8 cellular contexts compared by ENCODE assay signal in the genomic region with DNA sequence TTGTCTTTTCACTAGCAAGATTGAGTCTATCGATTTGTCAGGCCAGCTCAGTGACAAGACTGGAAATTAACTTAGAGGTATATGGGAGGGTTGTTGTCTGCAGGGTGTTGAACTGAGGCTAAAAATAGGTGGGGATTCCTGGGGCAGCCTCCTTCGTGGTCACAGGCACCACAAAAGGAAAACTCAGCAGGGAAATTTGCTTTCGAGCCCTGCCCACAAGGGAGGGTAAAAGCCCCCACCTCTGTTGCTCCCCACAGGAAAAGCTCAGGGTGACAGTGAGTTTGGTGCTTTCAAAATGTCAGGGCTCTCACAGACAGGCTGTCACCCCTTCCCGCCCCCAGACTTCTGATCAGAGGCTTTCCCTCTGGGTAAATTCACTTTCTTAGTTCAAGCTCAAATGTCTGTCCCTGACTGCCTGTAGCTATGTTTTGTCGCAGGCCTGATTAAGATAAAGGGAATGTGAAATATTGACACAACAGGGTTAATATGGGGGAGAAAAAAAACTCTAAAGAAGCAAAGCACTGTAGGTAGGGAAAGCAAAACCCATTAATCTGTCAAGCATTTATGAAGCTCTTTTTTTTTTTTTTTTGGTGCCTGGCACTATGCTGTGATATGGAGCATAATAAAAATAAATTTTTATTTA. TPM values are rescaled to one million over a fixed set of nuclear protein-coding genes. Genes with fewer than 3 reads are reported as not detected.
DNase-seq lines count a peak whose midpoint lies in the region; ATAC-seq and TF ChIP-seq lines count a peak whose summit lies in the region.

No MANE protein-coding gene starts in this region.

- peak overlapping the region; percentile 92 to 99 (median 97) for H3K27ac Mint-ChIP-seq in immature natural killer cell

- ATAC-seq in HG02571 (IDR thresholded peaks at IDR 0.05; ENCODE audit: unreplicated experiment): peak; percentile 45

- peak overlapping the region; percentile 68 to 89 (median 78) for H3K4me3 Mint-ChIP-seq in immature natural killer cell

- peaks cover 0 to 8% (median 6%) of the 10 kb centered on the region in 3 donors for H3K27me3 Mint-ChIP-seq in immature natural killer cell (ENCODE audit: low read depth in 3 of 3)

- no peak for TF ChIP-seq CTCF in GM10266 (IDR thresholded peaks at IDR 0.05; ENCODE audit: control insufficient read depth, insufficient read depth, low read depth, missing control alignments)

- DNase-seq in GM10266 (ENCODE audit: extremely low spot score): peak; percentile 56
- peak; percentile 53 for DNase-seq in UCSD-AML1 (lab: John Stamatoyannopoulos, UW; ENCODE audit: unreplicated experiment)
- DNase-seq in immature natural killer cell: peak; percentile 66 to 80 (median 69)
- DNase-seq in NCI-H2107 (lab: John Stamatoyannopoulos, UW): no peak
- no peak for DNase-seq in NCI-H82 treated with DMSO at 0.1 percent for 48 hours (lab: John Stamatoyannopoulos, UW; ENCODE audit: unreplicated experiment)
- no peak for DNase-seq in NCI-H1436 (lab: John Stamatoyannopoulos, UW)
- no peak for DNase-seq in NCI-H2227 (lab: John Stamatoyannopoulos, UW; ENCODE audit: unreplicated experiment)

- no peaks in the 10 kb centered on the region for H3K9me3 Mint-ChIP-seq in immature natural killer cell

- peaks cover 58 to 60% of the 10 kb centered on the region in 2 donors for H3K4me1 Mint-ChIP-seq in immature natural killer cell

- H3K36me3 Mint-ChIP-seq in immature natural killer cell: no peaks in the 10 kb centered on the region

RNA-seq across cellular contexts. Expression of gene NFKBIA, which starts 11.7 kb away (rescaled TPM):
- polyA plus RNA-seq in immature natural killer cell: 100 to 1,000 TPM; 339 to 579 (median 435) TPM

Comparison
In these comparisons a context has a peak if more than half of its experiments do, and no peak if none do; other contexts are left out.
1. DNase-seq: peak in GM10266 (single experiment), UCSD-AML1 (single experiment) and immature natural killer cell (3 of 3); none in NCI-H2107 (single experiment), NCI-H82 treated with DMSO at 0.1 percent for 48 hours (single experiment), NCI-H1436 (single experiment) and NCI-H2227 (single experiment).